8 cellular contexts compared by ENCODE assay signal in the genomic region with DNA sequence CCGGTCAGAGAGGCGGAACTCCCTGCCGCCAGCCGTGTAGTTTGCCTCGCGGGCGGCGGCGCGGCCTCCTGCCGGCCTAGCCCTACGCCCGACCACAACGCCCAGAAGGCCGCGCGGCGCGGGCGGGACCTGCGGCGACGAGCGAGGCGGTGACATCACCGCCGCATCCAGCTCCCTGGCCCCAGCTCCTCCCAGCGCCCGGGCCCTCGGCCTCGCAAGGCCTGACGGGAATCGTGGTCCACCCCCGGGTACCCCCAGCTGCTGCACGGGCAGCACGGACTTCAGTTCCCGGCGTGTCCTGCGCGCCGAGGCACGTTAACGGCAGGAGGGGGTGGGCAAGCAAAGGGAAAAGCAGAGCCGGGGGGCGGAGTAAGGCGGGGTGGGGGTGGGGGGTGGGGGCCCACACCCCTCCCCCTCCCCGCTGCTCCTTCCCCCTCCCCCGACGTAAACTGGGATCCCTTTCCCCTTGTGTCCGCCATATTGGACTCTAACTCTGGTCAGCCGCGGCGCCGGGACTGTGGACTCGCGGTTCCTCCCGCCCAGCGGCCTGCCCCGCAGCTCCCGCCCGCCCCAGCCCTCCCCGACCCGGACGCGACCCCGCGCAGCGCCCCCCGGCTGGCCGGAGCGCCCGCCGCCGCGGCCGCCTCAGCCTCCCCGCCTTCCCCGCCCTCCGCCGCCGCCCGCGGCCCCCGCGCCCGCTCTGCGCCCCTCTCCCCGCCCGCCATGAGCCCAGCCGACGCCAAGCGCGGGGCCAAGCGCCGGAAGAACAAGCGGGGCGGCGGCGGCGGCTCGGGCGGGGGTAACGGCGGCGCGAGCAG. TPM values are rescaled to one million over a fixed set of nuclear protein-coding genes. Genes with fewer than 3 reads are reported as not detected.
DNase-seq lines count a peak whose midpoint lies in the region; ATAC-seq and TF ChIP-seq lines count a peak whose summit lies in the region.

A gene with protein sequence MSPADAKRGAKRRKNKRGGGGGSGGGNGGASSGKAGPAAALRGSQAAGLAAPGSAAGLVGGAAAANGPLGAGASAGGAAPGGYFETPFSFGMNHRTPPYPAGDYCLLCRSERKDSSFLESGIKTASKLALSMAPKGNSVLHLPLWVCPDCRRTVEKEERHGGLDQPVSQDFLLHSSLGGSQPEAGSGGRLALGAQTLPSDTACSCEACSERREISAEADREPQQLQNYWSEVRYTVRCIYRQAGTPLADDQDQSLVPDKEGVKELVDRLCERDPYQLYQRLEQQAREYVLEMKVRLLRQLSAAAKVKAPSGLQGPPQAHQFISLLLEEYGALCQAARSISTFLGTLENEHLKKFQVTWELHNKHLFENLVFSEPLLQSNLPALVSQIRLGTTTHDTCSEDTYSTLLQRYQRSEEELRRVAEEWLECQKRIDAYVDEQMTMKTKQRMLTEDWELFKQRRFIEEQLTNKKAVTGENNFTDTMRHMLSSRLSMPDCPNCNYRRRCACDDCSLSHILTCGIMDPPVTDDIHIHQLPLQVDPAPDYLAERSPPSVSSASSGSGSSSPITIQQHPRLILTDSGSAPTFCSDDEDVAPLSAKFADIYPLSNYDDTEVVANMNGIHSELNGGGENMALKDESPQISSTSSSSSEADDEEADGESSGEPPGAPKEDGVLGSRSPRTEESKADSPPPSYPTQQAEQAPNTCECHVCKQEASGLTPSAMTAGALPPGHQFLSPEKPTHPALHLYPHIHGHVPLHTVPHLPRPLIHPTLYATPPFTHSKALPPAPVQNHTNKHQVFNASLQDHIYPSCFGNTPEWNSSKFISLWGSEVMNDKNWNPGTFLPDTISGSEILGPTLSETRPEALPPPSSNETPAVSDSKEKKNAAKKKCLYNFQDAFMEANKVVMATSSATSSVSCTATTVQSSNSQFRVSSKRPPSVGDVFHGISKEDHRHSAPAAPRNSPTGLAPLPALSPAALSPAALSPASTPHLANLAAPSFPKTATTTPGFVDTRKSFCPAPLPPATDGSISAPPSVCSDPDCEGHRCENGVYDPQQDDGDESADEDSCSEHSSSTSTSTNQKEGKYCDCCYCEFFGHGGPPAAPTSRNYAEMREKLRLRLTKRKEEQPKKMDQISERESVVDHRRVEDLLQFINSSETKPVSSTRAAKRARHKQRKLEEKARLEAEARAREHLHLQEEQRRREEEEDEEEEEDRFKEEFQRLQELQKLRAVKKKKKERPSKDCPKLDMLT (N-terminal part only) (plus strand): TSS at position 455 of the 818 bp plus-strand sequence. CDS start 269 bp downstream, at position 724.

- H3K4me3 ChIP-seq in BE2C (ENCODE audit: low read depth, low read length) (peak within 1 kb of the TSS; percentile 92), choroid plexus epithelial cell (ENCODE audit: low read depth, low read length) (peak within 1 kb of the TSS; percentile 81)

- ATAC-seq in GM19324 (IDR thresholded peaks at IDR 0.05; ENCODE audit: low FRiP score, unreplicated experiment) (peak; percentile 90), HG03460 (IDR thresholded peaks at IDR 0.05; ENCODE audit: unreplicated experiment) (peak; percentile 80)

- DNase-seq in BE2C: peak; percentile 100
- DNase-seq in NCI-H524 treated with DMSO at 0.1 percent for 48 hours (lab: John Stamatoyannopoulos, UW): peak; percentile 87
- DNase-seq in activated CD4-positive, alpha-beta T cell treated with anti-CD3 and anti-CD28 coated beads for 4 hours: peak; percentile 98 to 99
- peak; percentile 100 for DNase-seq in choroid plexus epithelial cell (ENCODE audit: low read depth)
- DNase-seq in kidney glomerular epithelial cell (lab: John Stamatoyannopoulos, UW): peak; percentile 96
- peak; percentile 99 for DNase-seq in stimulated activated CD4-positive, alpha-beta T cell treated with anti-CD3 and anti-CD28 coated beads, Interleukin-15, amount 100 ng/mL, for 48 hours (ENCODE audit: low read depth in 2 of 2)

- H3K9me3 ChIP-seq in BE2C: no peaks in the 10 kb centered on the region

- no peaks in the 10 kb centered on the region for H3K27me3 ChIP-seq in BE2C

- H3K36me3 ChIP-seq in BE2C: peaks cover 7% of the 10 kb centered on the region

- peaks cover 5% of the 10 kb centered on the region; the same call in 1 of the 2 replicates for H3K4me1 ChIP-seq in BE2C

- TF ChIP-seq CTCF in BE2C (IDR thresholded peaks at IDR 0.05; ENCODE audit: low read depth, low read length) (no peak), choroid plexus epithelial cell (conservative IDR thresholded peaks at IDR 0.05; ENCODE audit: low read depth, low read length) (no peak)

RNA-seq across cellular contexts. Expression of the gene that starts here (rescaled TPM):
- polyA plus RNA-seq in BE2C (2012; ENCODE audit: insufficient read depth, insufficient read length, low read depth): 16.7 TPM

Comparison
In these comparisons a context has a peak if more than half of its experiments do, and no peak if none do; other contexts are left out.
1. Peak in every context shown above with its lines: DNase-seq, ATAC-seq and H3K4me3 ChIP-seq.